ENCODE assay signal across 16 cellular contexts in the genomic region with DNA sequence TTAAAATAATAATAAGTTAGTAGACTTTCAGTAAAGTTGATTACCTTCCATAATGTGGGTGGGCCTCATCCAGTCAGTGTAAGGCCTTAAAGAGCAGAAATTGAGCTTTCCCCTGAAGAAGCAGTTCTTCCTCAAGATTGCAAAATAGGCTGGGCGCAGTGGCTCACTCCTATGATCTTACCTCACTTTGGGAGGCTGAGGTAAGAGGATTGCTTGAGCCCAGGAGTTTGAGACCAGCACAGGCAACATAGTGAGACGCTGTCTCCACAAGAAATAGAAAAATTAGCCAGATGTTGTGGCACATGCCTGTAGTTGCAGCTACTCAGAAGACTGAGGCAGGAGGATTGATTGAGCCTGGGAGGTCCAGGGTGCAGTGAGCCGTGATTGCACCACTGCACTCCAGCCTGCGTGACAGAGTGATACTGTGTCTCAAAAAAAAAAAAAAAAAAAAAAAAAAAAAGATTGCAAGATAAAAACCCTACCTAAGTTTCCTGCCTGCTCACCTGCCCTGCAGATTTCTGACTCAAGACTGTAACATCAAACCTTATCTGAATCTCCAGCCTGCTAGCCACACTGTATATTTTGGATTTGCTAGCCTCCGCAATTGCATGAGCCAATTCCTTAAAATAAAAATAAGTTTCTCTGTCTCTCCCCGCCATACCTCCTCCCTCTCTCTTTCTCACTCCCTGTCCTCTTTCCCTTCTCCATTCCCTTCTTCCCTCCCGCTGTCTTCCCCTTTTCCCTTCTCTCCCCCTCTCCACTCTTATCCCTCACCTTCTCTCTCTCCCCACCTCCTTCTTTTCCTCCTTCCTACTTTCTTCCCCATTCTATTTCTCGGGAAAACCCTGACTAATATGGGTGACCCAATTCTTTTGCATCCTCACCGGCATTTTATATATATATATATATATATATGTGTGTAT.
"Had no signal": no experiment of that assay in that cellular context is flagged by ENCODE, and none has a peak within 500 bp of the region (broad histone marks: within the 10 kb centered on the region; RNA-seq: fewer than 3 reads in every experiment).

No MANE protein-coding gene starts in this region.

- H3K4me3 ChIP-seq: breast epithelium, esophagus muscularis mucosa, right lobe of liver, upper lobe of right lung had no signal

- DNase-seq: activated CD4-positive, alpha-beta memory T cell treated with anti-CD3 and anti-CD28 coated beads, Interleukin-2, amount 10 ng/mL, durations not matched to agents 7 days and 5 days; activated CD4-positive, alpha-beta T cell treated with anti-CD3 and anti-CD28 coated beads for 1 hour; activated gamma-delta T cell treated with Interleukin-2 at 50 U/mL for 16 hours; activated naive CD8-positive, alpha-beta T cell treated with anti-CD3 and anti-CD28 coated beads, Interleukin-2, amount 10 ng/mL, durations not matched to agents 7 days and 5 days; activated T-cell treated with anti-CD3 and anti-CD28 coated beads, Interleukin-2, amount 50 U/mL, for 48 hours; anterior cingulate cortex; left colon; mammary epithelial cell; natural killer cell; nucleus accumbens; right lobe of liver; stimulated activated naive B cell treated with anti-CD40 and anti-IgM and Interleukin-4, amounts not matched to agents 10 μg/mL and 1 μg/mL and 100 μg/mL, for 72 hours; upper lobe of right lung had no signal

- H3K27ac ChIP-seq: breast epithelium, esophagus muscularis mucosa, right lobe of liver, upper lobe of right lung had no signal

- H3K9me3 Mint-ChIP-seq: activated CD4-positive, alpha-beta memory T cell treated with anti-CD3 and anti-CD28 coated beads, Interleukin-2, amount 10 ng/mL, durations not matched to agents 7 days and 5 days; activated naive CD8-positive, alpha-beta T cell treated with anti-CD3 and anti-CD28 coated beads, Interleukin-2, amount 10 ng/mL, durations not matched to agents 7 days and 5 days; natural killer cell; stimulated activated naive B cell treated with anti-CD40 and anti-IgM and Interleukin-4, amounts not matched to agents 10 μg/mL and 1 μg/mL and 100 μg/mL, for 72 hours had no signal

- ATAC-seq: left colon; natural killer cell; stimulated activated naive B cell treated with anti-CD40 and anti-IgM and Interleukin-4, amounts not matched to agents 10 μg/mL and 1 μg/mL and 100 μg/mL, for 72 hours; upper lobe of right lung had no signal

- H3K27me3 ChIP-seq: breast epithelium, esophagus muscularis mucosa, right lobe of liver, upper lobe of right lung had no signal

- H3K27me3 Mint-ChIP-seq: activated CD4-positive, alpha-beta memory T cell treated with anti-CD3 and anti-CD28 coated beads, Interleukin-2, amount 10 ng/mL, durations not matched to agents 7 days and 5 days; activated naive CD8-positive, alpha-beta T cell treated with anti-CD3 and anti-CD28 coated beads, Interleukin-2, amount 10 ng/mL, durations not matched to agents 7 days and 5 days; progenitor cell of endocrine pancreas; stimulated activated naive B cell treated with anti-CD40 and anti-IgM and Interleukin-4, amounts not matched to agents 10 μg/mL and 1 μg/mL and 100 μg/mL, for 72 hours had no signal

- H3K27ac Mint-ChIP-seq: activated CD4-positive, alpha-beta memory T cell treated with anti-CD3 and anti-CD28 coated beads, Interleukin-2, amount 10 ng/mL, durations not matched to agents 7 days and 5 days; activated naive CD8-positive, alpha-beta T cell treated with anti-CD3 and anti-CD28 coated beads, Interleukin-2, amount 10 ng/mL, durations not matched to agents 7 days and 5 days; natural killer cell; progenitor cell of endocrine pancreas; stimulated activated naive B cell treated with anti-CD40 and anti-IgM and Interleukin-4, amounts not matched to agents 10 μg/mL and 1 μg/mL and 100 μg/mL, for 72 hours had no signal

- H3K9me3 ChIP-seq: breast epithelium, esophagus muscularis mucosa, right lobe of liver, upper lobe of right lung had no signal

- H3K4me1 ChIP-seq: breast epithelium, upper lobe of right lung had no signal

- H3K36me3 ChIP-seq: breast epithelium had no signal

- H3K4me3 Mint-ChIP-seq: activated CD4-positive, alpha-beta memory T cell treated with anti-CD3 and anti-CD28 coated beads, Interleukin-2, amount 10 ng/mL, durations not matched to agents 7 days and 5 days; activated naive CD8-positive, alpha-beta T cell treated with anti-CD3 and anti-CD28 coated beads, Interleukin-2, amount 10 ng/mL, durations not matched to agents 7 days and 5 days; natural killer cell; stimulated activated naive B cell treated with anti-CD40 and anti-IgM and Interleukin-4, amounts not matched to agents 10 μg/mL and 1 μg/mL and 100 μg/mL, for 72 hours had no signal
